ENCODE assay signal across 9 cellular contexts in genomic region chr10:99235469-99235871, GRCh38. TPM values are rescaled to one million over a fixed set of nuclear protein-coding genes. Genes with fewer than 3 reads are reported as not detected.
DNase-seq lines count a peak whose midpoint lies in the region; ATAC-seq and TF ChIP-seq lines count a peak whose summit lies in the region.
"Had no signal": no experiment of that assay in that cellular context is flagged by ENCODE, and none has a peak within 500 bp of the region (broad histone marks: within the 10 kb centered on the region; RNA-seq: fewer than 3 reads in every experiment).

HPSE2 (minus strand) TSS chr10:99235852.

- H3K27me3 Mint-ChIP-seq in WTC11 (ENCODE audit: low read depth): peaks cover 90% of the 10 kb centered on the region
- H3K27me3 Mint-ChIP-seq in immature natural killer cell (ENCODE audit: low read depth in 3 of 3): peaks cover 19 to 34% (median 32%) of the 10 kb centered on the region in 3 donors

- WGBS in smooth muscle cell (ENCODE audit: low lambda C conversion rate): 5% methylated on average over 8 of the region's 8 CpGs

- H3K4me3 Mint-ChIP-seq in WTC11 (peak within 1 kb of the TSS; percentile 74), immature natural killer cell (peak within 1 kb of the TSS in 4 of 5 donors; percentile 41 to 68 (median 63))

- H3F3A ChIP-seq in smooth muscle cell (ENCODE audit: low read depth): no peaks in the 10 kb centered on the region

- H3K4me3 ChIP-seq in HFF-Myc (replicated peaks; ENCODE audit: low read depth, low read length): peak within 1 kb of the TSS; percentile 41
- H3K4me3 ChIP-seq in smooth muscle cell: peak within 1 kb of the TSS; percentile 57

- H3K36me3 Mint-ChIP-seq in WTC11 (no peaks in the 10 kb centered on the region), immature natural killer cell (no peaks in the 10 kb centered on the region)

- H4K20me1 ChIP-seq in smooth muscle cell (ENCODE audit: low read depth): no peaks in the 10 kb centered on the region

- H3K79me2 ChIP-seq in smooth muscle cell (ENCODE audit: low read depth): no peaks in the 10 kb centered on the region

- H3K36me3 ChIP-seq in smooth muscle cell (ENCODE audit: low read depth): no peaks in the 10 kb centered on the region

- POLR2A ChIA-PET in WTC11 (lab: Charles Lee): no interaction called here

- no peak for DNase-seq in HFF-Myc (ENCODE audit: extremely low read depth, low read depth)
- DNase-seq in WTC11 (ENCODE audit: low spot score): no peak
- no peak for DNase-seq in immature natural killer cell
- no peak for DNase-seq in smooth muscle cell (lab: John Stamatoyannopoulos, UW; ENCODE audit: unreplicated experiment)
- no peak for DNase-seq in HuH-7 (ENCODE audit: low spot score)
- no peak for DNase-seq in NCI-H226
- DNase-seq in activated CD4-positive, CD25-positive, alpha-beta regulatory T cell treated with anti-CD3 and anti-CD28 coated beads, Interleukin-2, amount 50 U/mL, for 72 hours: no peak
- DNase-seq: stimulated activated CD4-positive, alpha-beta T cell treated with anti-CD3 and anti-CD28 coated beads, Interleukin-12 subunit alpha, Interleukin-12 subunit beta, amount 100 ng/mL, for 4 hours had no signal

- no peak for TF ChIP-seq CTCF in HFF-Myc (IDR thresholded peaks at IDR 0.05; ENCODE audit: low read depth, low read length, missing control alignments)
- no peak for TF ChIP-seq CTCF in WTC11 (IDR thresholded peaks at IDR 0.05)
- no peak for TF ChIP-seq CTCF in smooth muscle cell (IDR thresholded peaks at IDR 0.05; ENCODE audit: borderline replicate concordance, insufficient read depth, poor library complexity, severe bottlenecking)

- peak within 1 kb of the TSS; percentile 83 for H2AFZ ChIP-seq in smooth muscle cell (ENCODE audit: low read depth)

- H3K4me1 Mint-ChIP-seq in WTC11: peaks cover 46% of the 10 kb centered on the region
- peaks cover 13 to 14% of the 10 kb centered on the region in 2 donors for H3K4me1 Mint-ChIP-seq in immature natural killer cell

- H3K27ac ChIP-seq in smooth muscle cell (ENCODE audit: low read depth): no peak within 1 kb of the TSS

- H3K27me3 ChIP-seq in smooth muscle cell (ENCODE audit: low read depth): peaks cover 87% of the 10 kb centered on the region

- H3K4me2 ChIP-seq in smooth muscle cell: peak within 1 kb of the TSS; percentile 97

- H3K9ac ChIP-seq in smooth muscle cell (ENCODE audit: low read depth): no peak within 1 kb of the TSS

- H3K4me1 ChIP-seq in smooth muscle cell (ENCODE audit: low read depth): peaks cover 26% of the 10 kb centered on the region

- H3K9me3 Mint-ChIP-seq in WTC11: no peaks in the 10 kb centered on the region
- H3K9me3 Mint-ChIP-seq in immature natural killer cell: no peaks in the 10 kb centered on the region

- H3K27ac Mint-ChIP-seq in WTC11 (no peak within 1 kb of the TSS), immature natural killer cell (no peak within 1 kb of the TSS)

- no peak for ATAC-seq in WTC11

- CTCF ChIA-PET in WTC11 (lab: Charles Lee): interaction anchor here (2.3 to 2.6 kb wide), 2 partner anchors 11 to 768 kb away, joined by 8 to 10 read pairs; no protein-coding TSS in a partner anchor

- H3K9me3 ChIP-seq in smooth muscle cell (replicated peaks; ENCODE audit: low read depth): no peaks in the 10 kb centered on the region

TF ChIP-seq in WTC11, 78 proteins besides CTCF, POLR2A, EP300 and RAD21:
- TF ChIP-seq KAT7 (CRISPR knock-in tag; IDR thresholded peaks at IDR 0.05; ENCODE audit: borderline replicate concordance): no peak
- TF ChIP-seq SP1 (CRISPR knock-in tag; conservative IDR thresholded peaks at IDR 0.05): no peak
- no peak for TF ChIP-seq ATF1 (CRISPR knock-in tag; IDR thresholded peaks at IDR 0.05)
- TF ChIP-seq ZNF138 (CRISPR knock-in tag; conservative IDR thresholded peaks at IDR 0.05): no peak
- TF ChIP-seq ELF4 (CRISPR knock-in tag; IDR thresholded peaks at IDR 0.05; ENCODE audit: low read depth): no peak
- no peak for TF ChIP-seq ZNF423 (CRISPR knock-in tag; IDR thresholded peaks at IDR 0.05)
- no peak for TF ChIP-seq ZNF416 (CRISPR knock-in tag; IDR thresholded peaks at IDR 0.05)
- no peak for TF ChIP-seq ATF3 (CRISPR knock-in tag; conservative IDR thresholded peaks at IDR 0.05)
- no peak for TF ChIP-seq ZSCAN18 (CRISPR knock-in tag; IDR thresholded peaks at IDR 0.05)
- no peak for TF ChIP-seq CBFB (CRISPR knock-in tag; IDR thresholded peaks at IDR 0.05; ENCODE audit: low read depth)
- TF ChIP-seq JUN (CRISPR knock-in tag; IDR thresholded peaks at IDR 0.05): no peak
- no peak for TF ChIP-seq ZNF396 (CRISPR knock-in tag; IDR thresholded peaks at IDR 0.05; ENCODE audit: borderline replicate concordance)
- TF ChIP-seq FOXP4 (CRISPR knock-in tag; IDR thresholded peaks at IDR 0.05): no peak

RNA-seq across cellular contexts. Expression of gene HPSE2, which starts in this region (rescaled TPM):
- total RNA-seq in WTC11 (2021) (0.37 to 0.66 TPM (median 0.60 TPM) in 3 replicates), smooth muscle cell (0.13 and 0.90 TPM in 2 replicates)
- polyA plus RNA-seq in immature natural killer cell (not detected), smooth muscle cell (not detected in 2 replicates)
- total RNA-seq: OCI-LY7 had no signal
